In genomic region chrX:120291211-120291610, GRCh38 we compare ENCODE assay signal across 29 cellular contexts.
"Had no signal": no experiment of that assay in that cellular context is flagged by ENCODE, and none has a peak within 500 bp of the region (broad histone marks: within the 10 kb centered on the region; RNA-seq: fewer than 3 reads in every experiment).

No MANE protein-coding gene starts in this region.

- H3K27me3 Mint-ChIP-seq: naive thymus-derived CD8-positive, alpha-beta T cell; stimulated activated naive B cell treated with anti-CD40 and anti-IgM and Interleukin-4, amounts not matched to agents 10 μg/mL and 1 μg/mL and 100 μg/mL, for 72 hours had no signal

- ATAC-seq: left colon; left lung; lower lobe of right lung; naive thymus-derived CD8-positive, alpha-beta T cell; pancreas; right cardiac atrium; sciatic nerve; stimulated activated naive B cell treated with anti-CD40 and anti-IgM and Interleukin-4, amounts not matched to agents 10 μg/mL and 1 μg/mL and 100 μg/mL, for 72 hours; stimulated activated naive CD8-positive, alpha-beta T cell treated with anti-CD3 and anti-CD28 coated beads, Interleukin-15, Interleukin-2, amounts not matched to agents 100 U/mL and 50 U/mL, for 24 hours had no signal

- H3K4me3 ChIP-seq: left lung, lower lobe of right lung, pancreas, prostate gland, skin epidermis, stomach, testis, thyroid gland, transverse colon, upper lobe of left lung, vagina had no signal

- H3K9me3 ChIP-seq: left lung, lower lobe of right lung, pancreas, prostate gland, stomach, testis, thyroid gland, transverse colon, upper lobe of left lung, vagina had no signal

- H3K4me1 Mint-ChIP-seq: nephron had no signal

- H3K9me3 Mint-ChIP-seq: naive thymus-derived CD8-positive, alpha-beta T cell; stimulated activated naive B cell treated with anti-CD40 and anti-IgM and Interleukin-4, amounts not matched to agents 10 μg/mL and 1 μg/mL and 100 μg/mL, for 72 hours had no signal

- H3K4me3 Mint-ChIP-seq: naive thymus-derived CD8-positive, alpha-beta T cell; nephron; neural crest cell; stimulated activated naive B cell treated with anti-CD40 and anti-IgM and Interleukin-4, amounts not matched to agents 10 μg/mL and 1 μg/mL and 100 μg/mL, for 72 hours had no signal

- H3K27me3 ChIP-seq: pancreas, stomach, testis, thyroid gland, transverse colon, upper lobe of left lung, vagina had no signal

- H3K36me3 ChIP-seq: left lung, lower lobe of right lung, pancreas, prostate gland, stomach, thyroid gland, transverse colon, upper lobe of left lung, vagina had no signal

- H3K36me3 Mint-ChIP-seq: naive thymus-derived CD8-positive, alpha-beta T cell; stimulated activated naive B cell treated with anti-CD40 and anti-IgM and Interleukin-4, amounts not matched to agents 10 μg/mL and 1 μg/mL and 100 μg/mL, for 72 hours had no signal

- H3K27ac Mint-ChIP-seq: nephron; stimulated activated naive B cell treated with anti-CD40 and anti-IgM and Interleukin-4, amounts not matched to agents 10 μg/mL and 1 μg/mL and 100 μg/mL, for 72 hours had no signal

- H3K4me1 ChIP-seq: left lung, lower lobe of right lung, pancreas, prostate gland, stomach, testis, thyroid gland, transverse colon, upper lobe of left lung, vagina had no signal

- DNase-seq: kidney; left colon; left lung; lower lobe of right lung; mammary epithelial cell; mesenchymal stem cell; naive thymus-derived CD8-positive, alpha-beta T cell; nucleus accumbens; pancreas; posterior cingulate gyrus; retina; right cardiac atrium; stimulated activated CD4-positive, alpha-beta T cell treated with anti-CD3 and anti-CD28 coated beads, Interleukin-12 subunit alpha, Interleukin-12 subunit beta, amount 100 ng/mL, for 4 hours; stimulated activated CD4-positive, alpha-beta T cell treated with anti-CD3 and anti-CD28 coated beads, Interleukin-15, amount 100 ng/mL, for 24 hours; stimulated activated CD4-positive, alpha-beta T cell treated with anti-CD3 and anti-CD28 coated beads, Interleukin-2, amount 100 ng/mL, for 24 hours; stimulated activated CD4-positive, alpha-beta T cell treated with anti-CD3 and anti-CD28 coated beads, Interleukin-4, amount 100 ng/mL, for 1 hour; stimulated activated naive B cell treated with anti-CD40 and anti-IgM and Interleukin-4, amounts not matched to agents 10 μg/mL and 1 μg/mL and 100 μg/mL, for 72 hours; stimulated activated naive CD8-positive, alpha-beta T cell treated with anti-CD3 and anti-CD28 coated beads, Interleukin-15, Interleukin-2, amounts not matched to agents 100 U/mL and 50 U/mL, for 24 hours; stomach; testis; thyroid gland; transverse colon; upper lobe of left lung had no signal

- H3K27ac ChIP-seq: left lung, lower lobe of right lung, pancreas, prostate gland, skin epidermis, stomach, testis, thyroid gland, transverse colon, upper lobe of left lung, vagina had no signal
